Comparison of ENCODE assay signal across 14 cellular contexts in genomic region chr14:69701269-69701668, GRCh38.
A peak's percentile ranks its signal among the peaks of the same experiment; 100 is the strongest.
DNase-seq lines count a peak whose midpoint lies in the region; ATAC-seq and TF ChIP-seq lines count a peak whose summit lies in the region.
"Had no signal": no experiment of that assay in that cellular context is flagged by ENCODE, and none has a peak within 500 bp of the region (broad histone marks: within the 10 kb centered on the region; RNA-seq: fewer than 3 reads in every experiment).

No MANE protein-coding gene starts in this region.

- H3K4me1 Mint-ChIP-seq in activated CD4-positive, alpha-beta T cell treated with anti-CD3 and anti-CD28 coated beads, Interleukin-2, amount 10 ng/mL, durations not matched to agents 24 days and 14 days: peaks cover 81% of the 10 kb centered on the region
- H3K4me1 Mint-ChIP-seq in glutamatergic neuron (ENCODE audit: low read depth, unreplicated experiment): peaks cover 61% of the 10 kb centered on the region
- peaks cover 77% of the 10 kb centered on the region for H3K4me1 Mint-ChIP-seq in stimulated activated memory B cell treated with anti-CD40 and anti-IgM and Interleukin-4, amounts not matched to agents 10 μg/mL and 1 μg/mL and 100 μg/mL, for 72 hours

- peaks cover 42% of the 10 kb centered on the region for H3K36me3 Mint-ChIP-seq in activated CD4-positive, alpha-beta T cell treated with anti-CD3 and anti-CD28 coated beads, Interleukin-2, amount 10 ng/mL, durations not matched to agents 24 days and 14 days (ENCODE audit: low read depth)
- H3K36me3 Mint-ChIP-seq in glutamatergic neuron (ENCODE audit: unreplicated experiment): no peaks in the 10 kb centered on the region
- peaks cover 37% of the 10 kb centered on the region for H3K36me3 Mint-ChIP-seq in stimulated activated memory B cell treated with anti-CD40 and anti-IgM and Interleukin-4, amounts not matched to agents 10 μg/mL and 1 μg/mL and 100 μg/mL, for 72 hours

- WGBS in lower leg skin, 2 donors: 82 to 86% methylated on average over 4 of the region's 4 CpGs

- peak overlapping the region; percentile 61 for H3K27ac Mint-ChIP-seq in activated CD4-positive, alpha-beta T cell treated with anti-CD3 and anti-CD28 coated beads, Interleukin-2, amount 10 ng/mL, durations not matched to agents 24 days and 14 days
- H3K27ac Mint-ChIP-seq in glutamatergic neuron (ENCODE audit: unreplicated experiment): peak overlapping the region; percentile 93
- peak overlapping the region; percentile 64 for H3K27ac Mint-ChIP-seq in stimulated activated memory B cell treated with anti-CD40 and anti-IgM and Interleukin-4, amounts not matched to agents 10 μg/mL and 1 μg/mL and 100 μg/mL, for 72 hours

- TF ChIP-seq CTCF in glutamatergic neuron (IDR thresholded peaks at IDR 0.05; ENCODE audit: partially characterized antibody, unreplicated experiment) (no peak), lower leg skin (IDR thresholded peaks at IDR 0.05) (no peak)

- peak overlapping the region; percentile 12 for H3K4me3 Mint-ChIP-seq in activated CD4-positive, alpha-beta T cell treated with anti-CD3 and anti-CD28 coated beads, Interleukin-2, amount 10 ng/mL, durations not matched to agents 24 days and 14 days
- peak overlapping the region; percentile 69 for H3K4me3 Mint-ChIP-seq in glutamatergic neuron (ENCODE audit: unreplicated experiment)
- H3K4me3 Mint-ChIP-seq in stimulated activated memory B cell treated with anti-CD40 and anti-IgM and Interleukin-4, amounts not matched to agents 10 μg/mL and 1 μg/mL and 100 μg/mL, for 72 hours: no peak overlapping the region
- H3K4me3 Mint-ChIP-seq: activated naive CD8-positive, alpha-beta T cell; IgD-negative memory B cell had no signal

- intact Hi-C loops in activated CD4-positive, alpha-beta T cell treated with anti-CD3 and anti-CD28 coated beads, Interleukin-2, amount 10 ng/mL, durations not matched to agents 24 days and 14 days (cut with micrococcal nuclease): no loop called here
- intact Hi-C loops in lower leg skin (cut with DNase I; ENCODE audit: low total_unique reads): no loop called here

- no peak for TF ChIP-seq POLR2A in lower leg skin (IDR thresholded peaks at IDR 0.05)

- DNase-seq in activated CD4-positive, alpha-beta T cell treated with anti-CD3 and anti-CD28 coated beads, Interleukin-2, amount 10 ng/mL, durations not matched to agents 24 days and 14 days: no peak
- DNase-seq in activated CD4-positive, alpha-beta T cell treated with anti-CD3 and anti-CD28 coated beads for 4 hours: no peak
- peak; percentile 20 for DNase-seq in OCI-M1 (lab: John Stamatoyannopoulos, UW)
- DNase-seq in glutamatergic neuron: no peak
- DNase-seq in NCI-H2029 treated with DMSO at 0.1 percent for 48 hours (lab: John Stamatoyannopoulos, UW): no peak
- no peak for DNase-seq in lower leg skin (ENCODE audit: low spot score in 2 of 2)
- DNase-seq in DMS 273 (lab: John Stamatoyannopoulos, UW; ENCODE audit: unreplicated experiment): no peak
- DNase-seq: DND-41, NCI-H1105 treated with DMSO at 0.1 percent for 48 hours, NCI-H446 treated with DMSO at 0.1 percent for 48 hours, T-helper 9 cell had no signal

- H3K9me3 Mint-ChIP-seq in activated CD4-positive, alpha-beta T cell treated with anti-CD3 and anti-CD28 coated beads, Interleukin-2, amount 10 ng/mL, durations not matched to agents 24 days and 14 days: no peaks in the 10 kb centered on the region
- H3K9me3 Mint-ChIP-seq in glutamatergic neuron (ENCODE audit: unreplicated experiment): peaks cover 9% of the 10 kb centered on the region
- H3K9me3 Mint-ChIP-seq in stimulated activated memory B cell treated with anti-CD40 and anti-IgM and Interleukin-4, amounts not matched to agents 10 μg/mL and 1 μg/mL and 100 μg/mL, for 72 hours: no peaks in the 10 kb centered on the region
- H3K9me3 Mint-ChIP-seq: IgD-negative memory B cell had no signal

- H3K4me3 ChIP-seq in lower leg skin (ENCODE audit: low read depth, poor library complexity, severe bottlenecking): no peak overlapping the region

- no peaks in the 10 kb centered on the region for H3K27me3 Mint-ChIP-seq in activated CD4-positive, alpha-beta T cell treated with anti-CD3 and anti-CD28 coated beads, Interleukin-2, amount 10 ng/mL, durations not matched to agents 24 days and 14 days
- peaks cover 20% of the 10 kb centered on the region for H3K27me3 Mint-ChIP-seq in glutamatergic neuron (ENCODE audit: unreplicated experiment)
- H3K27me3 Mint-ChIP-seq in stimulated activated memory B cell treated with anti-CD40 and anti-IgM and Interleukin-4, amounts not matched to agents 10 μg/mL and 1 μg/mL and 100 μg/mL, for 72 hours: no peaks in the 10 kb centered on the region
- H3K27me3 Mint-ChIP-seq: activated naive CD8-positive, alpha-beta T cell; IgD-negative memory B cell had no signal

- ATAC-seq in stimulated activated memory B cell treated with anti-CD40 and anti-IgM and Interleukin-4, amounts not matched to agents 10 μg/mL and 1 μg/mL and 100 μg/mL, for 72 hours: no peak
